In the genomic region with DNA sequence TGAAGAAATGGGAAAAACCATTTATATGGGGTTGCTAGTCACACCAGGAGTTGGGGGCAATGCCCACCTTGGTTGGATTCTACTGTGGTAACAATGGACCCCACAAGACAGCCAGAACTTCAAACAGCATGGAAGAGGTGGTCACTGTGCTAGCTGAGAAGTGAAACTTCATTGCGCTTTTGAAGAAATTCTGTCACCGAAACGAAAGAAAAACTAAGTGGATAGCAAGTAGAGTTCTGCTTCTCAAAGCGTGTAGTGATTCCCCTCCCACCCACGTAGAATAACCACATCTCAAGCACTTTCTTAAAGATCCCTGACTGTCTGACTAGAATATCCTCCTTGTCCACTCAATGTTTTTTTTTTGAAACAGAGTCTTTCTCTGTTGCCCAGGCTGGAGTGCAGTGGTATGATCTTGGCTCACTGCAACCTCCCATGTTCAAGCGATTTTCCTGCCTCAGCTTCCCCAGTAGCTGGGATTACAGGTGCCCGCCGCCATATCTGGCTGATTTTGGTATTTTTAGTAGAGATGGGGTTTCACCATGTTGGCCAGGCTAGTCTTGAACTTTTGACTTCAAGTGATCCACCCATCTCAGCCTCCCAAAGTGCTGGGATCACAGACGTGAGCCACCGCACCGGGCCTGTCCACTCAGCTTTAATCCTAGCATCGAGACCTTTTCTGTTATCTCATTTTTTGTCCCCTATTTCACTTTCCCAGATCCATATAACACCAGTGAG, we compare ENCODE assay signal across 9 cellular contexts.
DNase-seq lines count a peak whose midpoint lies in the region; ATAC-seq, FAIRE-seq and TF ChIP-seq lines count a peak whose summit lies in the region.
"Had no signal": no experiment of that assay in that cellular context is flagged by ENCODE, and none has a peak within 500 bp of the region (broad histone marks: within the 10 kb centered on the region; RNA-seq: fewer than 3 reads in every experiment).

No MANE protein-coding gene starts in this region.

- ATAC-seq in GM21381 (IDR thresholded peaks at IDR 0.05; ENCODE audit: unreplicated experiment) (peak; percentile 98), HG03521 (IDR thresholded peaks at IDR 0.05; ENCODE audit: unreplicated experiment) (peak; percentile 96)
- ATAC-seq: HCT116 had no signal

- TF ChIP-seq POLR2A in H54 (IDR thresholded peaks at IDR 0.05; ENCODE audit: low read depth, low read length), result no peak

- no peak for TF ChIP-seq CTCF in GM13977 (IDR thresholded peaks at IDR 0.05; ENCODE audit: extremely low read depth, insufficient read depth, missing control alignments)

- in situ Hi-C loops in GM13977 (cut with MboI; ENCODE audit: low pct_unique_long_range_greater_than_20kb, low sequenced_read_pairs, unreplicated experiment), result no loop called here

- peak; percentile 75 for DNase-seq in GM13977 (ENCODE audit: low spot score)
- DNase-seq in germinal center (ENCODE audit: low spot score), result peak; percentile 20
- DNase-seq in DMS 273 (lab: John Stamatoyannopoulos, UW; ENCODE audit: unreplicated experiment), result no peak
- DNase-seq in activated effector memory CD4-positive, alpha-beta T cell treated with Interleukin-2 at 50 U/mL for 16 hours, result no peak
- DNase-seq in NCI-H446 (lab: John Stamatoyannopoulos, UW), result no peak
- no peak for DNase-seq in H54 (ENCODE audit: insufficient read length, low spot score)

- FAIRE-seq in H54 (lab: Jason Lieb, UNC), result no peak

Comparison
In these comparisons a context has a peak if more than half of its experiments do, and no peak if none do; other contexts are left out.
1. DNase-seq: peak in GM13977 (single experiment) and germinal center (single experiment); none in DMS 273 (single experiment), activated effector memory CD4-positive, alpha-beta T cell treated with Interleukin-2 at 50 U/mL for 16 hours (single experiment), NCI-H446 (0 of 2) and H54 (single experiment).